Comparison of ENCODE assay signal across 17 cellular contexts in the genomic region with DNA sequence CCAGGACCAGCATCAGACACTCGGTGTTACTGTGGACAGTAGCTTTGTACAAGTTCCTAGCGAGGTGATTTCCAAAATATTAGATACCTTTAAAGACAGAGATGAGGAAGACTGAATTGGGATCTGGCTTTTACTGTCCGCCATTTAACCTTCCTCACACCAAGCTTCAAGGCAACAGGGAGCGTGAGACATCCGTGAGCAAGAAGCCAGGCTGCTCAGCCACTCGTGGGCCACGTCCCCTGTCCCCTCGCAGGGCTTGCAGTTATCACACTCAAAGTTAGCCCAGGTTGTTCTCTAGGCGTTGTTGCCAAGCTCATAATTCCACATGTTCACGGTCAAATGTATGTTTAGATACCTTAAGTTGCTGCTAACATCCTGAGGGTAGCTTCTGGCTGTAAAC.
DNase-seq lines count a peak whose midpoint lies in the region; ATAC-seq, FAIRE-seq and TF ChIP-seq lines count a peak whose summit lies in the region.
"Had no signal": no experiment of that assay in that cellular context is flagged by ENCODE, and none has a peak within 500 bp of the region (broad histone marks: within the 10 kb centered on the region; RNA-seq: fewer than 3 reads in every experiment).

No MANE protein-coding gene starts in this region.

- no peaks in the 10 kb centered on the region for H3K79me2 ChIP-seq in H1 (ENCODE audit: control insufficient read depth in 1 of 2, insufficient read depth in 2 of 2, low read length in 2 of 2)

- TF ChIP-seq EP300 in H1 (IDR thresholded peaks at IDR 0.05; ENCODE audit: borderline replicate concordance in 1 of 2, low read depth in 2 of 2, low read length in 2 of 2), result no peak

- no peak overlapping the region for H3K18ac ChIP-seq in H1 (ENCODE audit: extremely low read depth, low read length)

- TF ChIP-seq CTCF in RWPE2 (IDR thresholded peaks at IDR 0.05; ENCODE audit: poor library complexity, severe bottlenecking) (no peak), H1 (IDR thresholded peaks at IDR 0.05; ENCODE audit: control extremely low read depth in 1 of 3, insufficient read depth in 1 of 3, low read depth in 1 of 3, low read length in 3 of 3) (no peak)

- no peak overlapping the region for H3K4me3 ChIP-seq in RWPE2 (ENCODE audit: severe bottlenecking)
- no peak overlapping the region for H3K4me3 ChIP-seq in H1 (ENCODE audit: extremely low read depth in 1 of 4, insufficient read depth in 2 of 4, low read depth in 3 of 4, low read length in 4 of 4)
- H3K4me3 ChIP-seq in muscle layer of colon (ENCODE audit: low read depth in 1 of 2, low read length in 2 of 2), result no peak overlapping the region
- H3K4me3 ChIP-seq in subcutaneous abdominal adipose tissue (ENCODE audit: low read depth in 1 of 5, low read length in 5 of 5), result no peak overlapping the region

- H4K91ac ChIP-seq in H1 (replicated peaks; ENCODE audit: insufficient read length, low read length), result no peak overlapping the region

- ATAC-seq in RWPE2 (ENCODE audit: low read depth), result no peak
- ATAC-seq in HG03108 (IDR thresholded peaks at IDR 0.05; ENCODE audit: unreplicated experiment), result no peak

- H3K56ac ChIP-seq in H1 (replicated peaks; ENCODE audit: insufficient read length, low read depth, low read length), result no peak overlapping the region

- TF ChIP-seq RAD21 in H1 (IDR thresholded peaks at IDR 0.05 in 1 of 2, conservative IDR thresholded peaks at IDR 0.05 in 1 of 2; ENCODE audit: low read depth in 2 of 2, low read length in 2 of 2), result no peak

- POLR2A ChIA-PET in H1 (lab: Charles Lee; ENCODE audit: partially characterized antibody), result no interaction called here

- no peak overlapping the region for H3K4ac ChIP-seq in H1 (replicated peaks; ENCODE audit: insufficient read length, low read depth, low read length)

- no peak overlapping the region for H2AFZ ChIP-seq in H1 (ENCODE audit: low read length)

- 86% methylated on average over 10 of the region's 10 CpGs; no CpG with 5 or more reads in 1 of the 2 experiments for whole genome bisulfite sequencing in H1 (ENCODE audit: extremely low coverage in 1 of 2, insufficient coverage in 1 of 2, insufficient read length in 1 of 2, insufficient replicate concordance in 2 of 2, low coverage in 1 of 2, low lambda C conversion rate in 2 of 2, missing lambda C conversion rate in 1 of 2), 2 experiments

- H3K36me3 ChIP-seq in RWPE2 (ENCODE audit: low read depth), result peaks cover 13% of the 10 kb centered on the region
- no peaks in the 10 kb centered on the region; a peak in 1 of 8 replicates for H3K36me3 ChIP-seq in H1 (ENCODE audit: control insufficient read depth in 2 of 4, insufficient read depth in 4 of 4, low read length in 3 of 4)
- peaks cover 8% of the 10 kb centered on the region for H3K36me3 ChIP-seq in muscle layer of colon (ENCODE audit: insufficient read depth, low read length)
- H3K36me3 ChIP-seq in subcutaneous abdominal adipose tissue (ENCODE audit: control insufficient read depth in 5 of 5, insufficient read depth in 5 of 5, low read length in 5 of 5), result peaks cover 0 to 16% (median 9%) of the 10 kb centered on the region in 5 donors

- no peak overlapping the region for H3K14ac ChIP-seq in H1 (ENCODE audit: insufficient read length)

- H4K5ac ChIP-seq in H1 (ENCODE audit: insufficient read length, low read depth, low read length), result no peak overlapping the region

- H3K4me2 ChIP-seq in H1 (ENCODE audit: insufficient read depth in 1 of 2, low read depth in 2 of 2, low read length in 2 of 2), result no peak overlapping the region
- H3K4me2 ChIP-seq: KMS-11 had no signal

- H2BK5ac ChIP-seq in H1 (ENCODE audit: low read depth, low read length), result no peak overlapping the region; the same call in 1 of the 2 replicates

- TF ChIP-seq POLR2A in H1 (IDR thresholded peaks at IDR 0.05; ENCODE audit: control extremely low read depth in 1 of 2, low read depth in 2 of 2, low read length in 2 of 2), result no peak

- CTCF ChIA-PET in H1 (lab: Charles Lee; ENCODE audit: partially characterized antibody), result interaction anchor here (0.7 to 3.9 kb wide), 17 partner anchors 10 to 229 kb away, joined by 3 to 44 read pairs (median 4); no protein-coding TSS in a partner anchor

- H3K9me3 ChIP-seq in RWPE2 (ENCODE audit: severe bottlenecking) (no peaks in the 10 kb centered on the region), H1 (ENCODE audit: insufficient read depth in 2 of 2, low read depth in 1 of 2, low read length in 1 of 2) (no peaks in the 10 kb centered on the region), muscle layer of colon (ENCODE audit: low read length) (no peaks in the 10 kb centered on the region), subcutaneous abdominal adipose tissue (ENCODE audit: control insufficient read depth in 5 of 5, low read length in 5 of 5) (no peaks in the 10 kb centered on the region)

- H3K23me2 ChIP-seq in H1 (ENCODE audit: low read depth, low read length), result no peaks in the 10 kb centered on the region; the same call in 1 of the 2 replicates

- H2BK15ac ChIP-seq in H1 (ENCODE audit: low read length), result no peak overlapping the region

- H3K27me3 ChIP-seq in RWPE2 (ENCODE audit: insufficient read depth, poor library complexity, severe bottlenecking), result no peaks in the 10 kb centered on the region
- no peaks in the 10 kb centered on the region for H3K27me3 ChIP-seq in H1 (replicated peaks in 1 of 4; ENCODE audit: control insufficient read depth in 3 of 4, extremely low read depth in 1 of 4, insufficient read depth in 3 of 4, low read length in 3 of 4)
- H3K27me3 ChIP-seq in muscle layer of colon (ENCODE audit: control insufficient read depth in 1 of 2, insufficient read depth in 2 of 2, low read length in 2 of 2), result no peaks in the 10 kb centered on the region
- H3K27me3 ChIP-seq in subcutaneous abdominal adipose tissue (ENCODE audit: control insufficient read depth in 5 of 5, insufficient read depth in 4 of 5, low read length in 5 of 5), result no peaks in the 10 kb centered on the region

- peak overlapping the region; percentile 75; the same call in 1 of the 2 replicates for H2BK12ac ChIP-seq in H1 (ENCODE audit: low read depth, low read length)

- H3K23ac ChIP-seq in H1 (ENCODE audit: insufficient read length), result no peak overlapping the region

- H3K79me1 ChIP-seq in H1 (ENCODE audit: low read depth, low read length), result peaks cover 4% of the 10 kb centered on the region; the same call in 1 of the 2 replicates

- H2BK120ac ChIP-seq in H1 (replicated peaks; ENCODE audit: low read depth, low read length), result no peak overlapping the region

- H3K4me1 ChIP-seq in RWPE2 (ENCODE audit: insufficient read depth, poor library complexity, severe bottlenecking) (peaks cover 25% of the 10 kb centered on the region), H1 (replicated peaks in 1 of 4; ENCODE audit: control insufficient read depth in 3 of 4, insufficient read depth in 4 of 4, low read length in 3 of 4) (peaks cover 0 to 6% (median 4%) of the 10 kb centered on the region in 4 experiments; a peak in 3 of 7 replicates), muscle layer of colon (ENCODE audit: insufficient read depth, low read length) (peaks cover 70% of the 10 kb centered on the region), subcutaneous abdominal adipose tissue (ENCODE audit: control insufficient read depth in 5 of 5, insufficient read depth in 5 of 5, low read length in 5 of 5) (peaks cover 22 to 81% (median 68%) of the 10 kb centered on the region in 5 donors)

- FAIRE-seq in H1 (lab: Jason Lieb, UNC), result no peak

- no peak overlapping the region for H2AK5ac ChIP-seq in H1 (ENCODE audit: low read depth, low read length)

- H4K20me1 ChIP-seq in H1 (replicated peaks in 1 of 2; ENCODE audit: control insufficient read depth in 1 of 2, insufficient read depth in 2 of 2, low read length in 2 of 2), result peaks cover 0 to 2% of the 10 kb centered on the region in 2 experiments

- H2BK20ac ChIP-seq in H1 (ENCODE audit: low read length), result no peak overlapping the region

- no peak overlapping the region for H3K9ac ChIP-seq in H1 (replicated peaks in 1 of 4; ENCODE audit: extremely low read depth in 1 of 4, low read depth in 3 of 4, low read length in 3 of 4)
- H3K9ac ChIP-seq in muscle layer of colon (ENCODE audit: low read length), result peak overlapping the region; percentile 23
- H3K9ac ChIP-seq in subcutaneous abdominal adipose tissue (ENCODE audit: low read length in 5 of 5), result peak overlapping the region in 3 of 5 donors; percentile 8 to 85 (median 38)
- H3K9ac ChIP-seq: KMS-11 had no signal

- peak overlapping the region; percentile 78 for H3K27ac ChIP-seq in RWPE2 (ENCODE audit: poor library complexity, severe bottlenecking)
- H3K27ac ChIP-seq in H1 (ENCODE audit: low read depth, low read length), result no peak overlapping the region
- H3K27ac ChIP-seq in muscle layer of colon (ENCODE audit: low read depth, low read length), result peak overlapping the region; percentile 92
- H3K27ac ChIP-seq in subcutaneous abdominal adipose tissue (ENCODE audit: low read depth, low read length), result peak overlapping the region; percentile 99
- H3K27ac ChIP-seq: KMS-11 had no signal

- H4K8ac ChIP-seq in H1 (ENCODE audit: extremely low read depth, insufficient read depth, low read length), result no peak overlapping the region

- no peak for DNase-seq in RWPE2 (ENCODE audit: low spot score)
- no peak for DNase-seq in H1 (ENCODE audit: low read depth in 1 of 2, low spot score in 2 of 2)
- no peak for DNase-seq in activated CD4-positive, alpha-beta T cell treated with anti-CD3 and anti-CD28 coated beads, Interleukin-2, amount 50 U/mL, for 4 hours
- no peak for DNase-seq in NCI-H526 treated with DMSO at 0.1 percent for 48 hours (lab: John Stamatoyannopoulos, UW)
- no peak for DNase-seq in NCI-H524 treated with DMSO at 0.1 percent for 48 hours (lab: John Stamatoyannopoulos, UW)
- DNase-seq: activated CD4-positive, CD25-positive, alpha-beta regulatory T cell; activated CD8-positive, alpha-beta memory T cell treated with anti-CD3 and anti-CD28 coated beads, Interleukin-2, amount 50 U/mL, for 4 hours; activated naive CD4-positive, alpha-beta T cell treated with anti-CD3 and anti-CD28 coated beads for 36 hours; DMS53; glutamatergic neuron; NCI-H1417 treated with DMSO at 0.1 percent for 48 hours; NCI-H345; T-helper 1 cell had no signal

TF ChIP-seq in H1, 55 proteins besides CTCF, POLR2A, EP300 and RAD21 (continues in another document):
- TF ChIP-seq SIRT6 (IDR thresholded peaks at IDR 0.05; ENCODE audit: low read length) (no peak), SIN3A (conservative IDR thresholded peaks at IDR 0.05 in 1 of 2, IDR thresholded peaks at IDR 0.05 in 1 of 2; ENCODE audit: low read depth in 1 of 2, low read length in 2 of 2) (no peak), SIX5 (IDR thresholded peaks at IDR 0.05; ENCODE audit: low read depth, low read length) (no peak), POLR2AphosphoS5 (IDR thresholded peaks at IDR 0.05; ENCODE audit: low read depth, low read length) (no peak), JUND (IDR thresholded peaks at IDR 0.05; ENCODE audit: low read length) (no peak), FOSL1 (IDR thresholded peaks at IDR 0.05; ENCODE audit: insufficient read depth, low read depth, low read length) (no peak), PHF8 (conservative IDR thresholded peaks at IDR 0.05; ENCODE audit: low read depth, low read length) (no peak), EGR1 (IDR thresholded peaks at IDR 0.05; ENCODE audit: borderline replicate concordance, low read depth, low read length) (no peak), BACH1 (IDR thresholded peaks at IDR 0.05; ENCODE audit: low read length) (no peak), TAF7 (optimal IDR thresholded peaks at IDR 0.05; ENCODE audit: borderline replicate concordance, low read depth, low read length) (no peak)

Comparison
In these comparisons a context has a peak if more than half of its experiments do, and no peak if none do; other contexts are left out.
1. H3K9ac ChIP-seq: peak in muscle layer of colon (single experiment) and subcutaneous abdominal adipose tissue (3 of 5); none in H1 (0 of 4).